ENCODE assay signal across 17 cellular contexts in the genomic region with DNA sequence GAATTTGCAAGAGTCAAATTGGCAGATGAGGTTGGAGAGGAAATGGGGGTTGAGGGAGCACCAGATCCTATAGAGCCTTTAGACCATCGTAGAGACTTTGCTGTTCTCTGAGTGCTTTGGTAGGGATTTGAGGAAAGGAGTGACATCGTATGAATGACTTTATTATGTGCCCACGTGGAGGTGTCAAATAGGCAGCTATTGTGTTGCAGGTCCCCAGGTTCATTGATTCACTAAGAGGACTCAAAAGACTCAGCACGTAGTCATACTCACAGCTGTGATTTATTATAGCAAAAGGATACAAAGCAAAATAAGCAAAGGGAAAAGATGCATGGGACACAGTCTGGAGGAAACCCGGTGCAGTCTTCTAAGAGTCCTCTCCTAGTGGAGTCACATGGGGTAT. TPM values are rescaled to one million over a fixed set of nuclear protein-coding genes. Genes with fewer than 3 reads are reported as not detected.
DNase-seq lines count a peak whose midpoint lies in the region; ATAC-seq, FAIRE-seq and TF ChIP-seq lines count a peak whose summit lies in the region.
"Had no signal": no experiment of that assay in that cellular context is flagged by ENCODE, and none has a peak within 500 bp of the region (broad histone marks: within the 10 kb centered on the region; RNA-seq: fewer than 3 reads in every experiment).

No MANE protein-coding gene starts in this region.

- no peak overlapping the region for H3K4me3 ChIP-seq in small intestine (ENCODE audit: low read depth in 1 of 2, low read length in 2 of 2)
- H3K4me3 ChIP-seq: A549, colonic mucosa, psoas muscle had no signal

- intact Hi-C loops in activated CD4-positive, alpha-beta T cell treated with anti-CD3 and anti-CD28 coated beads, Interleukin-2, amount 10 ng/mL, durations not matched to agents 24 days and 14 days (cut with micrococcal nuclease): no loop called here
- intact Hi-C loops in sciatic nerve (cut with DNase I): loop anchor here (10.0 kb wide), 1 partner anchor 85 kb away; the partner anchor contains the start of gene BEND3

- DNase-seq in activated CD4-positive, alpha-beta T cell treated with anti-CD3 and anti-CD28 coated beads, Interleukin-2, amount 10 ng/mL, durations not matched to agents 24 days and 14 days: no peak
- DNase-seq in activated CD4-positive, alpha-beta T cell treated with anti-CD3 and anti-CD28 coated beads, Interleukin-2, amount 50 U/mL, for 4 hours: no peak
- DNase-seq in M059J (ENCODE audit: low read depth): peak; percentile 30
- DNase-seq in neural crest cell (ENCODE audit: low read depth, low spot score): no peak
- DNase-seq in activated CD4-positive, CD25-positive, alpha-beta regulatory T cell treated with anti-CD3 and anti-CD28 coated beads, Interleukin-2, amount 50 U/mL, for 72 hours: no peak
- DNase-seq in sciatic nerve (ENCODE audit: low spot score): no peak
- no peak for DNase-seq in small intestine
- DNase-seq: activated naive CD4-positive, alpha-beta T cell; colonic mucosa; NCI-H187; NCI-H748 treated with DMSO at 0.1 percent for 48 hours; psoas muscle; SHP77 treated with DMSO at 0.1 percent for 48 hours; stimulated activated CD8-positive, alpha-beta memory T cell treated with anti-CD3 and anti-CD28 coated beads, Interleukin-4, amount 100 ng/mL, for 48 hours; WERI-Rb-1 had no signal

- H3K4me3 Mint-ChIP-seq in activated CD4-positive, alpha-beta T cell treated with anti-CD3 and anti-CD28 coated beads, Interleukin-2, amount 10 ng/mL, durations not matched to agents 24 days and 14 days: peak overlapping the region; percentile 99
- H3K4me3 Mint-ChIP-seq in brain (peak overlapping the region; percentile 72 to 99 (median 92)), neural crest cell (peak overlapping the region; percentile 87)

- no peaks in the 10 kb centered on the region for H3K9me3 Mint-ChIP-seq in activated CD4-positive, alpha-beta T cell treated with anti-CD3 and anti-CD28 coated beads, Interleukin-2, amount 10 ng/mL, durations not matched to agents 24 days and 14 days
- peaks cover 0 to 9% (median 5%) of the 10 kb centered on the region in 5 experiments for H3K9me3 Mint-ChIP-seq in brain
- no peaks in the 10 kb centered on the region for H3K9me3 Mint-ChIP-seq in neural crest cell

- H3K4me1 ChIP-seq in small intestine (ENCODE audit: control insufficient read depth in 2 of 2, insufficient read depth in 1 of 2, low read depth in 1 of 2, low read length in 1 of 2): peaks cover 2 to 4% of the 10 kb centered on the region in 2 donors
- H3K4me1 ChIP-seq: A549, colonic mucosa had no signal

- no peaks in the 10 kb centered on the region for H3K36me3 ChIP-seq in small intestine (ENCODE audit: control insufficient read depth in 2 of 2, insufficient read depth in 2 of 2, low read length in 2 of 2)
- H3K36me3 ChIP-seq: colonic mucosa, WERI-Rb-1 had no signal

- no peak for ATAC-seq in sciatic nerve
- ATAC-seq: A549, psoas muscle had no signal

- H3K27ac ChIP-seq in small intestine (ENCODE audit: low read depth in 1 of 2, low read length in 1 of 2): no peak overlapping the region
- H3K27ac ChIP-seq: A549, colonic mucosa, psoas muscle, WERI-Rb-1 had no signal

- H3K9me3 ChIP-seq in small intestine (ENCODE audit: control insufficient read depth, low read depth): no peaks in the 10 kb centered on the region
- H3K9me3 ChIP-seq: colonic mucosa, psoas muscle had no signal

- peaks cover 24% of the 10 kb centered on the region for H3K4me1 Mint-ChIP-seq in activated CD4-positive, alpha-beta T cell treated with anti-CD3 and anti-CD28 coated beads, Interleukin-2, amount 10 ng/mL, durations not matched to agents 24 days and 14 days
- H3K4me1 Mint-ChIP-seq in brain: peaks cover 35% of the 10 kb centered on the region
- H3K4me1 Mint-ChIP-seq in neural crest cell: peaks cover 18% of the 10 kb centered on the region

- 53 to 70% (median 63%) methylated on average over 5 of the region's 5 CpGs for WGBS in small intestine, 3 donors

- no peak overlapping the region for H3K27ac Mint-ChIP-seq in activated CD4-positive, alpha-beta T cell treated with anti-CD3 and anti-CD28 coated beads, Interleukin-2, amount 10 ng/mL, durations not matched to agents 24 days and 14 days
- peak overlapping the region; percentile 18 to 99 (median 49) for H3K27ac Mint-ChIP-seq in brain
- no peak overlapping the region for H3K27ac Mint-ChIP-seq in neural crest cell (ENCODE audit: unreplicated experiment)

- no peaks in the 10 kb centered on the region for H3K27me3 Mint-ChIP-seq in activated CD4-positive, alpha-beta T cell treated with anti-CD3 and anti-CD28 coated beads, Interleukin-2, amount 10 ng/mL, durations not matched to agents 24 days and 14 days
- peaks cover 10% of the 10 kb centered on the region for H3K27me3 Mint-ChIP-seq in brain
- H3K27me3 Mint-ChIP-seq in neural crest cell (ENCODE audit: low read depth): no peaks in the 10 kb centered on the region

- no peaks in the 10 kb centered on the region for H3K27me3 ChIP-seq in small intestine (ENCODE audit: control insufficient read depth in 2 of 2, insufficient read depth in 2 of 2, low read length in 2 of 2)
- H3K27me3 ChIP-seq: colonic mucosa had no signal

- TF ChIP-seq CTCF in brain (conservative IDR thresholded peaks at IDR 0.05) (no peak), neural crest cell (conservative IDR thresholded peaks at IDR 0.05) (no peak)

- peaks cover 11% of the 10 kb centered on the region for H3K36me3 Mint-ChIP-seq in activated CD4-positive, alpha-beta T cell treated with anti-CD3 and anti-CD28 coated beads, Interleukin-2, amount 10 ng/mL, durations not matched to agents 24 days and 14 days (ENCODE audit: low read depth)
- peaks cover 41% of the 10 kb centered on the region for H3K36me3 Mint-ChIP-seq in brain
- peaks cover 11% of the 10 kb centered on the region for H3K36me3 Mint-ChIP-seq in neural crest cell (ENCODE audit: low read depth)

- no peak for FAIRE-seq in small intestine (lab: Jason Lieb, UNC)
- FAIRE-seq: A549 had no signal

RNA-seq across cellular contexts. Expression of gene MTRES1, which starts 2.2 kb away (rescaled TPM):
- total RNA-seq in activated CD4-positive, alpha-beta T cell treated with anti-CD3 and anti-CD28 coated beads, Interleukin-2, amount 10 ng/mL, durations not matched to agents 24 days and 14 days: 16.5 and 17.2 TPM in 2 replicates
- 21.3 and 23.7 TPM in 2 replicates for total RNA-seq in M059J (2014; rRNA removed; shearing (Covaris generic))
- 24.0 TPM for polyA plus RNA-seq in brain (ENCODE audit: insufficient read depth, low read depth, low replicate concordance)
- 23.5 and 23.7 TPM in 2 replicates for total RNA-seq in neural crest cell
- 16.0 TPM for total RNA-seq in sciatic nerve
- polyA plus RNA-seq in small intestine: 10 to 100 TPM; 31.9 to 54.3 (median 37.8) TPM

RNA-seq across cellular contexts. Expression of gene CD24, which starts 55.6 kb away (rescaled TPM):
- total RNA-seq in activated CD4-positive, alpha-beta T cell treated with anti-CD3 and anti-CD28 coated beads, Interleukin-2, amount 10 ng/mL, durations not matched to agents 24 days and 14 days: 0.49 and 0.64 TPM in 2 replicates
- total RNA-seq in M059J (2014; rRNA removed; shearing (Covaris generic)): 284 and 285 TPM in 2 replicates
- polyA plus RNA-seq in brain (ENCODE audit: insufficient read depth, low read depth, low replicate concordance) (1,099 TPM), small intestine (100 to 1,000 TPM in 1 of 3 donors, 10 to 100 TPM in 2; 41.1 to 436 (median 93.5) TPM)
- total RNA-seq in neural crest cell (333 and 352 TPM in 2 replicates), sciatic nerve (3.3 TPM)

Comparison
In these comparisons a context has a peak if more than half of its experiments do, and no peak if none do; other contexts are left out.
1. H3K27ac Mint-ChIP-seq: peak in brain (5 of 5); none in activated CD4-positive, alpha-beta T cell treated with anti-CD3 and anti-CD28 coated beads, Interleukin-2, amount 10 ng/mL, durations not matched to agents 24 days and 14 days (single experiment) and neural crest cell (single experiment).
2. RNA of gene CD24, which starts 55.6 kb away (total RNA-seq): 333 to 352 TPM in neural crest cell and 284 to 285 TPM in M059J; 3.3 TPM in sciatic nerve (single experiment) and 0.49 to 0.64 TPM in activated CD4-positive, alpha-beta T cell treated with anti-CD3 and anti-CD28 coated beads, Interleukin-2, amount 10 ng/mL, durations not matched to agents 24 days and 14 days; every median in the first group is over 10 times any median in the second.
3. Peak in every context shown above with its lines, with median percentiles within 50 percentile points of each other: H3K4me3 Mint-ChIP-seq.